ENCODE assay signal across 23 cellular contexts in genomic region chr15:57237282-57237642, GRCh38.
DNase-seq lines count a peak whose midpoint lies in the region; ATAC-seq, FAIRE-seq and TF ChIP-seq lines count a peak whose summit lies in the region.
"Had no signal": no experiment of that assay in that cellular context is flagged by ENCODE, and none has a peak within 500 bp of the region (broad histone marks: within the 10 kb centered on the region; RNA-seq: fewer than 3 reads in every experiment).

No MANE protein-coding gene starts in this region.

- intact Hi-C loops in HepG2 (cut with micrococcal nuclease; ENCODE audit: unreplicated experiment): no loop called here

- DNase-seq in NCI-H1092 treated with DMSO at 0.1 percent for 48 hours (lab: John Stamatoyannopoulos, UW) (peak; percentile 49), NCI-H1092 (lab: John Stamatoyannopoulos, UW) (no peak), SK-MEL-5 (ENCODE audit: low read depth, low spot score) (peak; percentile 30), HepG2 (ENCODE audit: low spot score) (no peak), NCI-H2171 treated with DMSO at 0.1 percent for 48 hours (lab: John Stamatoyannopoulos, UW) (no peak)
- no peak for DNase-seq in T-helper 2 cell treated with Interferon-gamma antibody and Interleukin-4, amounts not matched to agents 5 μg/mL and 100 μg/mL, for 36 hours (ENCODE audit: low spot score)
- DNase-seq: activated CD4-positive, alpha-beta T cell treated with anti-CD3 and anti-CD28 coated beads for 48 hours; activated naive CD8-positive, alpha-beta T cell treated with anti-CD3 and anti-CD28 coated beads, Interleukin-2, amount 50 U/mL, for 24 hours; activated T-cell treated with anti-CD3 and anti-CD28 coated beads, Interleukin-2, amount 50 U/mL, for 24 hours; EL; left cardiac atrium; naive thymus-derived CD4-positive, alpha-beta T cell; NCI-H510A treated with DMSO at 0.1 percent for 48 hours; sigmoid colon; stimulated activated naive CD4-positive, alpha-beta T cell; T-helper 17 cell had no signal

- H3K4me2 ChIP-seq in HepG2 (ENCODE audit: low read depth, low read length): no peak overlapping the region

- no peaks in the 10 kb centered on the region for H3K27me3 ChIP-seq in HepG2 (ENCODE audit: control insufficient read depth in 1 of 2, insufficient read depth in 2 of 2, low read length in 2 of 2)
- H3K27me3 ChIP-seq: sigmoid colon had no signal

- ATAC-seq in HepG2 (no peak), GM21825 (IDR thresholded peaks at IDR 0.05; ENCODE audit: unreplicated experiment) (no peak), GM19452 (IDR thresholded peaks at IDR 0.05; ENCODE audit: unreplicated experiment) (no peak)
- ATAC-seq: activated naive CD8-positive, alpha-beta T cell treated with anti-CD3 and anti-CD28 coated beads, Interleukin-2, amount 50 U/mL, for 24 hours; naive thymus-derived CD4-positive, alpha-beta T cell; T-helper 17 cell had no signal

- no peaks in the 10 kb centered on the region for H3K4me1 Mint-ChIP-seq in T-helper 2 cell treated with Interferon-gamma antibody and Interleukin-4, amounts not matched to agents 5 μg/mL and 100 μg/mL, for 36 hours (ENCODE audit: low read depth)
- H3K4me1 Mint-ChIP-seq: activated naive CD8-positive, alpha-beta T cell treated with anti-CD3 and anti-CD28 coated beads, Interleukin-2, amount 50 U/mL, for 24 hours had no signal

- in situ Hi-C loops in SK-MEL-5 (cut with HindIII; ENCODE audit: low pct_unique_long_range_greater_than_20kb, low sequenced_read_pairs): no loop called here
- in situ Hi-C loops in HepG2 (cut with HindIII; ENCODE audit: extremely low pct_ligation_motif_present, low pct_unique_long_range_greater_than_20kb): no loop called here

- peaks cover 11 to 46% of the 10 kb centered on the region in 2 experiments for H3K36me3 ChIP-seq in HepG2 (replicated peaks in 1 of 2; ENCODE audit: control insufficient read depth in 1 of 2, insufficient read depth in 2 of 2, low read length in 2 of 2)

- H3K79me2 ChIP-seq in HepG2 (ENCODE audit: insufficient read depth, low read length): no peaks in the 10 kb centered on the region

- no peak for TF ChIP-seq POLR2A in HepG2 (IDR thresholded peaks at IDR 0.05; ENCODE audit: insufficient read depth in 1 of 2, low read depth in 2 of 2, low read length in 2 of 2)

- 93% methylated on average over 2 of the region's 2 CpGs for WGBS in HepG2 (ENCODE audit: low lambda C conversion rate)

- POLR2A ChIA-PET in HepG2 (lab: Yijun Ruan, JAX): no interaction called here

- H3K36me3 Mint-ChIP-seq in T-helper 2 cell treated with Interferon-gamma antibody and Interleukin-4, amounts not matched to agents 5 μg/mL and 100 μg/mL, for 36 hours (ENCODE audit: low read depth): peaks cover 11% of the 10 kb centered on the region

- TF ChIP-seq CTCF in HepG2 (CRISPR knock-in tag; IDR thresholded peaks at IDR 0.05): no peak

- no peak for FAIRE-seq in HepG2 (lab: Jason Lieb, UNC)
- FAIRE-seq: GM12891 had no signal

- H3K9ac ChIP-seq in HepG2 (ENCODE audit: insufficient read depth, low read depth, low read length): no peak overlapping the region

- no peak overlapping the region for H2AFZ ChIP-seq in HepG2 (ENCODE audit: low read length)

- H3K27ac ChIP-seq in HepG2 (ENCODE audit: extremely low read length, insufficient read depth, low read length): no peak overlapping the region
- H3K27ac ChIP-seq: 22Rv1, epithelial cell of prostate, RWPE1, sigmoid colon had no signal

- H3K4me3 Mint-ChIP-seq in T-helper 2 cell treated with Interferon-gamma antibody and Interleukin-4, amounts not matched to agents 5 μg/mL and 100 μg/mL, for 36 hours: no peak overlapping the region
- H3K4me3 Mint-ChIP-seq: activated naive CD8-positive, alpha-beta T cell treated with anti-CD3 and anti-CD28 coated beads, Interleukin-2, amount 50 U/mL, for 24 hours; activated T-cell treated with anti-CD3 and anti-CD28 coated beads, Interleukin-2, amount 50 U/mL, for 24 hours; central memory CD8-positive, alpha-beta T cell; naive thymus-derived CD4-positive, alpha-beta T cell; T-helper 17 cell had no signal

- CTCF ChIA-PET in HepG2 (lab: Yijun Ruan, JAX; ENCODE audit: low intra/inter-chr PET ratio, low total read pairs): no interaction called here

- no peak overlapping the region for H3K4me3 ChIP-seq in HepG2 (replicated peaks in 1 of 3; ENCODE audit: insufficient read depth in 1 of 3, low read depth in 2 of 3, low read length in 3 of 3)
- H3K4me3 ChIP-seq: sigmoid colon had no signal

- TF ChIP-seq EP300 in HepG2 (IDR thresholded peaks at IDR 0.05; ENCODE audit: low read depth in 2 of 2, low read length in 2 of 2): no peak
- no peak for TF ChIP-seq EP300 in HepG2 (CRISPR knock-in tag; IDR thresholded peaks at IDR 0.05; ENCODE audit: borderline replicate concordance)

- no peaks in the 10 kb centered on the region for H4K20me1 ChIP-seq in HepG2 (ENCODE audit: insufficient read depth, low read length)

- no peaks in the 10 kb centered on the region for H3K4me1 ChIP-seq in HepG2 (ENCODE audit: insufficient read depth, low read length)
- H3K4me1 ChIP-seq: sigmoid colon had no signal

- no peaks in the 10 kb centered on the region for H3K9me3 Mint-ChIP-seq in T-helper 2 cell treated with Interferon-gamma antibody and Interleukin-4, amounts not matched to agents 5 μg/mL and 100 μg/mL, for 36 hours
- H3K9me3 Mint-ChIP-seq: activated naive CD8-positive, alpha-beta T cell treated with anti-CD3 and anti-CD28 coated beads, Interleukin-2, amount 50 U/mL, for 24 hours; activated T-cell treated with anti-CD3 and anti-CD28 coated beads, Interleukin-2, amount 50 U/mL, for 24 hours; central memory CD8-positive, alpha-beta T cell had no signal

- H3K9me3 ChIP-seq in HepG2 (ENCODE audit: low read length): no peaks in the 10 kb centered on the region
- H3K9me3 ChIP-seq: sigmoid colon had no signal

- TF ChIP-seq RAD21 in HepG2 (CRISPR knock-in tag; IDR thresholded peaks at IDR 0.05): no peak

- no peak overlapping the region for H3K27ac Mint-ChIP-seq in T-helper 2 cell treated with Interferon-gamma antibody and Interleukin-4, amounts not matched to agents 5 μg/mL and 100 μg/mL, for 36 hours
- H3K27ac Mint-ChIP-seq: activated naive CD8-positive, alpha-beta T cell treated with anti-CD3 and anti-CD28 coated beads, Interleukin-2, amount 50 U/mL, for 24 hours; activated T-cell treated with anti-CD3 and anti-CD28 coated beads, Interleukin-2, amount 50 U/mL, for 24 hours; naive thymus-derived CD4-positive, alpha-beta T cell; T-helper 17 cell had no signal

- H3K27me3 Mint-ChIP-seq in T-helper 2 cell treated with Interferon-gamma antibody and Interleukin-4, amounts not matched to agents 5 μg/mL and 100 μg/mL, for 36 hours (ENCODE audit: low read depth): no peaks in the 10 kb centered on the region
- H3K27me3 Mint-ChIP-seq: activated naive CD8-positive, alpha-beta T cell treated with anti-CD3 and anti-CD28 coated beads, Interleukin-2, amount 50 U/mL, for 24 hours; activated T-cell treated with anti-CD3 and anti-CD28 coated beads, Interleukin-2, amount 50 U/mL, for 24 hours; central memory CD8-positive, alpha-beta T cell; naive thymus-derived CD4-positive, alpha-beta T cell; T-helper 17 cell had no signal

- TSS peak; percentile 11 for BruUV-seq in HepG2 (replicated peaks; lab: Mats Ljungman, UMichigan)

TF ChIP-seq in HepG2, 621 proteins besides CTCF, POLR2A, EP300 and RAD21 (continues in another document):
- no peak for TF ChIP-seq YEATS4 (CRISPR knock-in tag; IDR thresholded peaks at IDR 0.05; ENCODE audit: borderline replicate concordance)
- TF ChIP-seq ZNF296 (CRISPR knock-in tag; conservative IDR thresholded peaks at IDR 0.05): no peak
- no peak for TF ChIP-seq HOXA3 (CRISPR knock-in tag; IDR thresholded peaks at IDR 0.05)
- TF ChIP-seq SOX13 (IDR thresholded peaks at IDR 0.05): no peak
- no peak for TF ChIP-seq SOX13 (CRISPR knock-in tag; conservative IDR thresholded peaks at IDR 0.05 in 1 of 2, IDR thresholded peaks at IDR 0.05 in 1 of 2)
- TF ChIP-seq ZFP36L2 (CRISPR knock-in tag; IDR thresholded peaks at IDR 0.05): no peak
- no peak for TF ChIP-seq RBAK (CRISPR knock-in tag; IDR thresholded peaks at IDR 0.05)
- no peak for TF ChIP-seq IRX3 (CRISPR knock-in tag; IDR thresholded peaks at IDR 0.05; ENCODE audit: borderline replicate concordance, low read depth)
- no peak for TF ChIP-seq ARNTL (CRISPR knock-in tag; IDR thresholded peaks at IDR 0.05)
- TF ChIP-seq MTERF4 (CRISPR knock-in tag; IDR thresholded peaks at IDR 0.05): no peak
- TF ChIP-seq ZBTB44 (CRISPR knock-in tag; IDR thresholded peaks at IDR 0.05): no peak
- TF ChIP-seq PBX3 (CRISPR knock-in tag; IDR thresholded peaks at IDR 0.05; ENCODE audit: borderline replicate concordance): no peak

Comparison
In these comparisons a context has a peak if more than half of its experiments do, and no peak if none do; other contexts are left out.
1. DNase-seq: peak in NCI-H1092 treated with DMSO at 0.1 percent for 48 hours (single experiment) and SK-MEL-5 (single experiment); none in NCI-H1092 (single experiment), HepG2 (single experiment), NCI-H2171 treated with DMSO at 0.1 percent for 48 hours (single experiment) and T-helper 2 cell treated with Interferon-gamma antibody and Interleukin-4, amounts not matched to agents 5 μg/mL and 100 μg/mL, for 36 hours (single experiment).